Comparison of ENCODE assay signal across 7 cellular contexts in the genomic region with DNA sequence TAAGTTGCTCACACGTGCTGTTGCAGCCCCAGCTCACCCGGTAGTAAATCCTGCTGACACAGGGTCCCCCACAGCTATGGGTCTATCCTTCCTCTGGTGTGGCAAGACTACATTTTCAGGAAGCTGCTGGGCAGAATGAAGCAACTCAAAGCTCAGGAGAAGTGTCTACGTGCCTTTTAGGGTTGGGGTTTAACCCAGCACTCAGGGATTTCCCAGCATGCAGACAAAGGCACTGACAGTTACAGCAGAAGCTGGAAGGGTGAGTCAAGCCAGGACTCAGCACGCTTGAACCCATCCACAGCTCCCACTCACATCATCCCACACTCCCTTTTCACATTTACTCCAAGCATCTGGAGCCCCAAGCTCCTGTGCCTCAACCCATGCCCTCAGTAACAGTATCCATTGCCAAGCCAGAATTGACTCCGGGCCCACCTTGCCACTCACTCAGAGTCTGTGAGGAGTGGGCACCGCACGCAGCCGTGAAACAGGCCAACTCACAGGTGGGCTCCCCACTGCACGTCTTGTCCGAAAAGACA. TPM values are rescaled to one million over a fixed set of nuclear protein-coding genes. Genes with fewer than 3 reads are reported as not detected.
DNase-seq lines count a peak whose midpoint lies in the region; ATAC-seq and TF ChIP-seq lines count a peak whose summit lies in the region.

No MANE protein-coding gene starts in this region.

- in situ Hi-C loops in brain microvascular endothelial cell (cut with HindIII; ENCODE audit: low pct_ligation_motif_present, low sequenced_read_pairs), result no loop called here

- H3K9me3 Mint-ChIP-seq in T-cell, result no peaks in the 10 kb centered on the region
- H3K9me3 Mint-ChIP-seq in CD8-positive, alpha-beta memory T cell, result no peaks in the 10 kb centered on the region

- no peaks in the 10 kb centered on the region for H3K36me3 Mint-ChIP-seq in T-cell
- no peaks in the 10 kb centered on the region for H3K36me3 Mint-ChIP-seq in CD8-positive, alpha-beta memory T cell

- H3K36me3 ChIP-seq in brain microvascular endothelial cell (replicated peaks), result no peaks in the 10 kb centered on the region
- no peaks in the 10 kb centered on the region for H3K36me3 ChIP-seq in CD8-positive, alpha-beta memory T cell (ENCODE audit: insufficient read depth, low read length)

- DNase-seq in T-cell (peak in 1 of 34 experiments; percentile 13), Right ventricle myocardium superior (peak; percentile 53), brain microvascular endothelial cell (no peak)
- DNase-seq in stimulated activated CD4-positive, alpha-beta T cell treated with anti-CD3 and anti-CD28 coated beads, Interleukin-4, amount 100 ng/mL, for 24 hours, result peak; percentile 22
- no peak for DNase-seq in CD8-positive, alpha-beta memory T cell

- no peaks in the 10 kb centered on the region for H3K9me3 ChIP-seq in CD8-positive, alpha-beta memory T cell (ENCODE audit: low read length)

- no peak for TF ChIP-seq CTCF in brain microvascular endothelial cell (IDR thresholded peaks at IDR 0.05; ENCODE audit: low read depth, low read length, missing control alignments)

- CTCF ChIA-PET in T-cell (lab: Charles Lee), result no interaction called here
- CTCF ChIA-PET in CD8-positive, alpha-beta memory T cell (lab: Charles Lee), result interaction anchor here (0.9 to 1.9 kb wide), 3 partner anchors 10 to 55 kb away, joined by 3 to 5 read pairs (median 5); no protein-coding TSS in a partner anchor

- H3K4me1 ChIP-seq in CD8-positive, alpha-beta memory T cell (ENCODE audit: insufficient read depth, low read length), result peaks cover 31% of the 10 kb centered on the region

- intact Hi-C loops in Right ventricle myocardium superior (cut with DNase I), result loop anchor here (5.0 kb wide), 1 partner anchor 59 kb away; a partner anchor contains a TSS

- no peaks in the 10 kb centered on the region for H3K27me3 ChIP-seq in brain microvascular endothelial cell (replicated peaks)
- H3K27me3 ChIP-seq in CD8-positive, alpha-beta memory T cell (ENCODE audit: insufficient read depth, low read length, poor library complexity, severe bottlenecking), result no peaks in the 10 kb centered on the region

- H3K27me3 Mint-ChIP-seq in T-cell, result no peaks in the 10 kb centered on the region
- peaks cover 0 to 2% of the 10 kb centered on the region in 2 donors for H3K27me3 Mint-ChIP-seq in CD8-positive, alpha-beta memory T cell

- POLR2A ChIA-PET in T-cell (lab: Charles Lee), result no interaction called here
- POLR2A ChIA-PET in CD8-positive, alpha-beta memory T cell (lab: Charles Lee), result no interaction called here

- no peak overlapping the region for H3K4me3 Mint-ChIP-seq in T-cell
- H3K4me3 Mint-ChIP-seq in CD8-positive, alpha-beta memory T cell, result peak overlapping the region in 2 of 7 donors; percentile 20 to 57

- H3K4me3 ChIP-seq in brain microvascular endothelial cell (ENCODE audit: low read depth, low read length), result no peak overlapping the region
- no peak overlapping the region for H3K4me3 ChIP-seq in CD8-positive, alpha-beta memory T cell (ENCODE audit: low read length)

- peaks cover 40 to 57% (median 44%) of the 10 kb centered on the region in 3 donors for H3K4me1 Mint-ChIP-seq in T-cell
- peaks cover 41 to 59% (median 53%) of the 10 kb centered on the region in 3 donors for H3K4me1 Mint-ChIP-seq in CD8-positive, alpha-beta memory T cell

- no peak overlapping the region for H3K27ac ChIP-seq in brain microvascular endothelial cell
- no peak overlapping the region for H3K27ac ChIP-seq in CD8-positive, alpha-beta memory T cell (ENCODE audit: low read depth, low read length)

- H3K27ac Mint-ChIP-seq in T-cell, result peak overlapping the region; percentile 48 to 76
- H3K27ac Mint-ChIP-seq in CD8-positive, alpha-beta memory T cell, result peak overlapping the region in 4 of 8 donors; percentile 22 to 70 (median 58)

- ATAC-seq in HG02588 (IDR thresholded peaks at IDR 0.05; ENCODE audit: unreplicated experiment) (peak; percentile 47), T-cell (replicated peaks in 1 of 4) (no peak), Right ventricle myocardium superior (ENCODE audit: poor library complexity) (peak; percentile 26), GM19467 (IDR thresholded peaks at IDR 0.05; ENCODE audit: unreplicated experiment) (no peak)

RNA-seq across cellular contexts. Expression of a gene that starts 59.7 kb away (rescaled TPM):
- 100 to 1,000 TPM; 123 to 253 (median 233) TPM for total RNA-seq in T-cell
- total RNA-seq in Right ventricle myocardium superior, result 45.5 TPM
- 100 to 1,000 TPM; 128 to 133 TPM for total RNA-seq in CD8-positive, alpha-beta memory T cell
- polyA plus RNA-seq in CD8-positive, alpha-beta memory T cell, result 124 TPM

Comparison
In these comparisons a context has a peak if more than half of its experiments do, and no peak if none do; other contexts are left out.
1. ATAC-seq: peak in HG02588 (single experiment) and Right ventricle myocardium superior (single experiment); none in T-cell (0 of 4) and GM19467 (single experiment).
2. DNase-seq: peak in Right ventricle myocardium superior (single experiment) and stimulated activated CD4-positive, alpha-beta T cell treated with anti-CD3 and anti-CD28 coated beads, Interleukin-4, amount 100 ng/mL, for 24 hours (single experiment); none in brain microvascular endothelial cell (single experiment) and CD8-positive, alpha-beta memory T cell (0 of 5).